In genomic region chr10:122380703-122381102, GRCh38 we compare ENCODE assay signal across 29 cellular contexts.
"Had no signal": no experiment of that assay in that cellular context is flagged by ENCODE, and none has a peak within 500 bp of the region (broad histone marks: within the 10 kb centered on the region; RNA-seq: fewer than 3 reads in every experiment).

No MANE protein-coding gene starts in this region.

- H3K27me3 Mint-ChIP-seq: activated CD4-positive, alpha-beta memory T cell treated with anti-CD3 and anti-CD28 coated beads for 36 hours; activated CD4-positive, alpha-beta T cell treated with anti-CD3 and anti-CD28 coated beads for 36 hours; activated naive CD4-positive, alpha-beta T cell treated with anti-CD3 and anti-CD28 coated beads, Interleukin-2, amount 50 U/mL, for 24 hours; activated naive CD8-positive, alpha-beta T cell treated with anti-CD3 and anti-CD28 coated beads for 36 hours; activated naive CD8-positive, alpha-beta T cell treated with anti-CD3 and anti-CD28 coated beads, Interleukin-2, amount 50 U/mL, for 24 hours; brain had no signal

- H3K4me3 Mint-ChIP-seq: activated CD4-positive, alpha-beta memory T cell treated with anti-CD3 and anti-CD28 coated beads for 36 hours; activated CD4-positive, alpha-beta T cell treated with anti-CD3 and anti-CD28 coated beads for 36 hours; activated CD4-positive, alpha-beta T cell treated with anti-CD3 and anti-CD28 coated beads, Interleukin-2, amount 10 ng/mL, durations not matched to agents 24 days and 14 days; activated CD8-positive, alpha-beta memory T cell treated with anti-CD3 and anti-CD28 coated beads, Interleukin-2, amount 10 ng/mL, durations not matched to agents 7 days and 5 days; activated CD8-positive, alpha-beta T cell treated with anti-CD3 and anti-CD28 coated beads, Interleukin-2, amount 10 ng/mL, durations not matched to agents 7 days and 5 days; activated naive CD4-positive, alpha-beta T cell treated with anti-CD3 and anti-CD28 coated beads for 36 hours; activated naive CD4-positive, alpha-beta T cell treated with anti-CD3 and anti-CD28 coated beads, Interleukin-2, amount 50 U/mL, for 24 hours; activated naive CD8-positive, alpha-beta T cell treated with anti-CD3 and anti-CD28 coated beads for 36 hours; activated naive CD8-positive, alpha-beta T cell treated with anti-CD3 and anti-CD28 coated beads, Interleukin-2, amount 50 U/mL, for 24 hours; activated T-helper 1 cell treated with anti-CD3 and anti-CD28 coated beads, Interleukin-12 subunit alpha, Interleukin-12 subunit beta, Interleukin-2, Interleukin-4 antibody, amounts not matched to agents 30 ng/mL and 10 ng/mL and 1 ng/mL, durations not matched to agents 14 hours and 24 hours and 36 hours; brain had no signal

- ATAC-seq: activated CD4-positive, alpha-beta T cell treated with anti-CD3 and anti-CD28 coated beads for 36 hours; activated CD8-positive, alpha-beta memory T cell treated with anti-CD3 and anti-CD28 coated beads, Interleukin-2, amount 10 ng/mL, durations not matched to agents 7 days and 5 days; activated CD8-positive, alpha-beta T cell treated with anti-CD3 and anti-CD28 coated beads, Interleukin-2, amount 10 ng/mL, durations not matched to agents 7 days and 5 days; activated naive CD8-positive, alpha-beta T cell treated with anti-CD3 and anti-CD28 coated beads, Interleukin-2, amount 50 U/mL, for 24 hours; gastroesophageal sphincter had no signal

- H3K27ac Mint-ChIP-seq: activated CD4-positive, alpha-beta memory T cell treated with anti-CD3 and anti-CD28 coated beads for 36 hours; activated CD4-positive, alpha-beta T cell treated with anti-CD3 and anti-CD28 coated beads for 36 hours; activated CD4-positive, alpha-beta T cell treated with anti-CD3 and anti-CD28 coated beads, Interleukin-2, amount 10 ng/mL, durations not matched to agents 24 days and 14 days; activated CD8-positive, alpha-beta memory T cell treated with anti-CD3 and anti-CD28 coated beads, Interleukin-2, amount 10 ng/mL, durations not matched to agents 7 days and 5 days; activated CD8-positive, alpha-beta T cell treated with anti-CD3 and anti-CD28 coated beads, Interleukin-2, amount 10 ng/mL, durations not matched to agents 7 days and 5 days; activated naive CD4-positive, alpha-beta T cell treated with anti-CD3 and anti-CD28 coated beads for 36 hours; activated naive CD8-positive, alpha-beta T cell treated with anti-CD3 and anti-CD28 coated beads, Interleukin-2, amount 50 U/mL, for 24 hours; activated T-helper 1 cell treated with anti-CD3 and anti-CD28 coated beads, Interleukin-12 subunit alpha, Interleukin-12 subunit beta, Interleukin-2, Interleukin-4 antibody, amounts not matched to agents 30 ng/mL and 10 ng/mL and 1 ng/mL, durations not matched to agents 14 hours and 24 hours and 36 hours; activated T-helper 2 cell treated with anti-CD3 and anti-CD28 coated beads, Interferon-gamma antibody, Interleukin-2, Interleukin-4, amounts not matched to agents 10 μg/mL and 5 μg/mL and 100 μg/mL, durations not matched to agents 14 hours and 24 hours and 36 hours; brain had no signal

- H3K9me3 Mint-ChIP-seq: activated naive CD4-positive, alpha-beta T cell treated with anti-CD3 and anti-CD28 coated beads, Interleukin-2, amount 50 U/mL, for 24 hours had no signal

- DNase-seq: activated CD4-positive, alpha-beta memory T cell treated with anti-CD3 and anti-CD28 coated beads for 36 hours; activated CD4-positive, alpha-beta T cell treated with anti-CD3 and anti-CD28 coated beads for 36 hours; activated CD4-positive, alpha-beta T cell treated with anti-CD3 and anti-CD28 coated beads, Interleukin-2, amount 10 ng/mL, durations not matched to agents 24 days and 14 days; activated CD4-positive, CD25-positive, alpha-beta regulatory T cell; activated CD4-positive, CD25-positive, alpha-beta regulatory T cell treated with anti-CD3 and anti-CD28 coated beads, Interleukin-2, amount 50 U/mL, for 72 hours; activated CD8-positive, alpha-beta memory T cell treated with anti-CD3 and anti-CD28 coated beads, Interleukin-2, amount 10 ng/mL, durations not matched to agents 7 days and 5 days; activated CD8-positive, alpha-beta memory T cell treated with anti-CD3 and anti-CD28 coated beads, Interleukin-2, amount 50 U/mL, for 4 hours; activated CD8-positive, alpha-beta T cell treated with anti-CD3 and anti-CD28 coated beads, Interleukin-2, amount 10 ng/mL, durations not matched to agents 7 days and 5 days; activated effector memory CD4-positive, alpha-beta T cell treated with anti-CD3 and anti-CD28 coated beads, Interleukin-2, amount 50 U/mL, for 16 hours; activated naive CD4-positive, alpha-beta T cell treated with anti-CD3 and anti-CD28 coated beads for 36 hours; activated naive CD8-positive, alpha-beta T cell treated with anti-CD3 and anti-CD28 coated beads for 36 hours; activated naive CD8-positive, alpha-beta T cell treated with anti-CD3 and anti-CD28 coated beads, Interleukin-2, amount 50 U/mL, for 24 hours; activated T-cell treated with anti-CD3 and anti-CD28 coated beads, Interleukin-2, amount 50 U/mL, for 1 hour; activated T-cell treated with anti-CD3 and anti-CD28 coated beads, Interleukin-2, amount 50 U/mL, for 48 hours; adrenal gland; amygdala; aorta; central memory CD4-positive, alpha-beta T cell; cerebellar nuclear complex; colonic mucosa; effector CD8-positive, alpha-beta T cell; esophagus squamous epithelium; foreskin melanocyte; T-helper 2 cell had no signal
